25 cellular contexts compared by ENCODE assay signal in the genomic region with DNA sequence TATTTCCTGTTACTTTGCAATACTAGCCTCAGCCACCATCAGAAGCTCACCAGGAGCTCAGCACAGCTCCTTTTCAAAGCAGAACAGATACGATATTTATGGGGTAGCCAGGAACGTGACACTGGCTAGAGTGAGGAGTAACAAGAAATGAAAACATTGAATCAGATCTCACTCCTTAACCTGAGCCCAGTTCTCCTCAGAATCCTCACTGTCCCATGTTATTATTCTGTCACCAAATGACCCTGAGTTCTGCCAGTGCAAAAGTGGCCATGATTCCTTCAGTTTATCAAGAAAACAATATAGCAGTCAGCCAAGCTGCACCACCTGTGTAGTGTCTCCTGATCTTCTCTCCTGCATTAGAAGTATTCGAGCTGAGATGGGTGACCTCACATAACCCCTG.
DNase-seq lines count a peak whose midpoint lies in the region; ATAC-seq and TF ChIP-seq lines count a peak whose summit lies in the region.
"Had no signal": no experiment of that assay in that cellular context is flagged by ENCODE, and none has a peak within 500 bp of the region (broad histone marks: within the 10 kb centered on the region; RNA-seq: fewer than 3 reads in every experiment).

No MANE protein-coding gene starts in this region.

- no peak overlapping the region for H3K9ac ChIP-seq in smooth muscle cell (ENCODE audit: low read depth)

- H3K79me2 ChIP-seq in smooth muscle cell (ENCODE audit: low read depth): no peaks in the 10 kb centered on the region

- no peaks in the 10 kb centered on the region for H3K9me3 ChIP-seq in smooth muscle cell (replicated peaks; ENCODE audit: low read depth)
- H3K9me3 ChIP-seq: BE2C, HAP-1, SJCRH30 had no signal

- H3K4me1 ChIP-seq in smooth muscle cell (ENCODE audit: low read depth): peaks cover 19% of the 10 kb centered on the region
- H3K4me1 ChIP-seq: HAP-1 had no signal

- peak overlapping the region; percentile 12 for H2AFZ ChIP-seq in smooth muscle cell (ENCODE audit: low read depth)

- TF ChIP-seq CTCF in smooth muscle cell (IDR thresholded peaks at IDR 0.05; ENCODE audit: borderline replicate concordance, insufficient read depth, poor library complexity, severe bottlenecking): no peak

- H3F3A ChIP-seq in smooth muscle cell (ENCODE audit: low read depth): no peaks in the 10 kb centered on the region

- no peak overlapping the region for H3K27ac ChIP-seq in smooth muscle cell (ENCODE audit: low read depth)
- H3K27ac ChIP-seq: SJCRH30 had no signal

- H3K27me3 ChIP-seq in smooth muscle cell (ENCODE audit: low read depth): no peaks in the 10 kb centered on the region
- H3K27me3 ChIP-seq: BE2C, SJCRH30 had no signal

- no peaks in the 10 kb centered on the region for H4K20me1 ChIP-seq in smooth muscle cell (ENCODE audit: low read depth)

- no peak for ATAC-seq in HG02798 (IDR thresholded peaks at IDR 0.05; ENCODE audit: poor library complexity, unreplicated experiment)
- no peak for ATAC-seq in HG03521 (IDR thresholded peaks at IDR 0.05; ENCODE audit: unreplicated experiment)
- ATAC-seq: GM12878 had no signal

- peak overlapping the region; percentile 74 for H3K4me2 ChIP-seq in smooth muscle cell

- no peak overlapping the region for H3K4me3 ChIP-seq in smooth muscle cell
- H3K4me3 ChIP-seq: GM12878, HAP-1, SJCRH30 had no signal

- 47% methylated on average over 3 of the region's 3 CpGs for WGBS in smooth muscle cell (ENCODE audit: low lambda C conversion rate)

- DNase-seq in NCI-H1092 treated with DMSO at 0.1 percent for 48 hours (lab: John Stamatoyannopoulos, UW) (peak; percentile 49), NCI-H1092 (lab: John Stamatoyannopoulos, UW) (no peak), RPMI8226 (peak; percentile 33), left kidney (ENCODE audit: low read depth, low spot score) (peak; percentile 90), smooth muscle cell (lab: John Stamatoyannopoulos, UW; ENCODE audit: unreplicated experiment) (no peak), NCI-H69 (lab: John Stamatoyannopoulos, UW) (no peak)
- DNase-seq: 8988T, ACHN, BE2C, DMS53, EL, GDM1, GOT3, Karpas-422, NCI-H1105 treated with DMSO at 0.1 percent for 48 hours, NCI-H146, NCI-H1930, NCI-H2107, NCI-H446 treated with DMSO at 0.1 percent for 48 hours, NCI-H748 treated with DMSO at 0.1 percent for 48 hours, SJCRH30 had no signal

- no peaks in the 10 kb centered on the region for H3K36me3 ChIP-seq in smooth muscle cell (ENCODE audit: low read depth)
- H3K36me3 ChIP-seq: BE2C, HAP-1, SJCRH30 had no signal

Comparison
In these comparisons a context has a peak if more than half of its experiments do, and no peak if none do; other contexts are left out.
1. DNase-seq: peak in NCI-H1092 treated with DMSO at 0.1 percent for 48 hours (single experiment), RPMI8226 (single experiment) and left kidney (single experiment); none in NCI-H1092 (single experiment), smooth muscle cell (single experiment) and NCI-H69 (single experiment).